ENCODE assay signal across 9 cellular contexts in genomic region chr19:11198175-11198534, GRCh38. TPM values are rescaled to one million over a fixed set of nuclear protein-coding genes. Genes with fewer than 3 reads are reported as not detected.
DNase-seq lines count a peak whose midpoint lies in the region; ATAC-seq, FAIRE-seq and TF ChIP-seq lines count a peak whose summit lies in the region.
"Had no signal": no experiment of that assay in that cellular context is flagged by ENCODE, and none has a peak within 500 bp of the region (broad histone marks: within the 10 kb centered on the region; RNA-seq: fewer than 3 reads in every experiment).

No MANE protein-coding gene starts in this region.

- TF ChIP-seq EP300 in transverse colon (IDR thresholded peaks at IDR 0.05; ENCODE audit: low read depth), result no peak

- H3K9me3 ChIP-seq in astrocyte (ENCODE audit: insufficient read depth, low read depth, low read length), result no peaks in the 10 kb centered on the region
- no peaks in the 10 kb centered on the region for H3K9me3 ChIP-seq in lower lobe of right lung
- no peaks in the 10 kb centered on the region for H3K9me3 ChIP-seq in transverse colon
- H3K9me3 ChIP-seq: neutrophil had no signal

- peak overlapping the region; percentile 100 for H3K4me2 ChIP-seq in astrocyte (ENCODE audit: low read length)

- peaks cover 52% of the 10 kb centered on the region for H3K27me3 Mint-ChIP-seq in activated naive CD4-positive, alpha-beta T cell treated with anti-CD3 and anti-CD28 coated beads, Interleukin-2, amount 10 ng/mL, durations not matched to agents 7 days and 5 days
- no peaks in the 10 kb centered on the region for H3K27me3 Mint-ChIP-seq in astrocyte (ENCODE audit: low read depth, unreplicated experiment)

- H3K9me3 Mint-ChIP-seq in activated naive CD4-positive, alpha-beta T cell treated with anti-CD3 and anti-CD28 coated beads, Interleukin-2, amount 10 ng/mL, durations not matched to agents 7 days and 5 days, result no peaks in the 10 kb centered on the region
- no peaks in the 10 kb centered on the region for H3K9me3 Mint-ChIP-seq in astrocyte (ENCODE audit: unreplicated experiment)

- no peak for ATAC-seq in lower lobe of right lung
- ATAC-seq in HG03135 (IDR thresholded peaks at IDR 0.05; ENCODE audit: unreplicated experiment), result no peak

- TF ChIP-seq POLR2A in transverse colon (IDR thresholded peaks at IDR 0.05), result no peak
- no peak for TF ChIP-seq POLR2A in erythroblast (IDR thresholded peaks at IDR 0.05; ENCODE audit: low read length)

- peaks cover 1% of the 10 kb centered on the region for H3K36me3 ChIP-seq in astrocyte (ENCODE audit: insufficient read depth, low read length)
- peaks cover 49% of the 10 kb centered on the region for H3K36me3 ChIP-seq in lower lobe of right lung
- H3K36me3 ChIP-seq in transverse colon, result peaks cover 0 to under 1% (median 0%) of the 10 kb centered on the region in 4 donors
- H3K36me3 ChIP-seq: neutrophil had no signal

- no peak overlapping the region for H3K27ac ChIP-seq in astrocyte (ENCODE audit: low read depth, low read length)
- peak overlapping the region; percentile 76 for H3K27ac ChIP-seq in lower lobe of right lung
- H3K27ac ChIP-seq in transverse colon, result peak overlapping the region; percentile 90 to 96 (median 94)
- H3K27ac ChIP-seq: neutrophil had no signal

- in situ Hi-C loops in transverse colon (cut with MboI; ENCODE audit: low pct_ligation_motif_present in 1 of 4, low pct_unique_long_range_greater_than_20kb in 1 of 4, low sequenced_read_pairs in 3 of 4), result no loop called here

- H3K36me3 Mint-ChIP-seq in activated naive CD4-positive, alpha-beta T cell treated with anti-CD3 and anti-CD28 coated beads, Interleukin-2, amount 10 ng/mL, durations not matched to agents 7 days and 5 days, result no peaks in the 10 kb centered on the region
- H3K36me3 Mint-ChIP-seq in astrocyte (ENCODE audit: low read depth, unreplicated experiment), result peaks cover 11% of the 10 kb centered on the region

- H3K79me2 ChIP-seq in astrocyte (ENCODE audit: insufficient read depth, low read length), result peaks cover 33% of the 10 kb centered on the region

- no peak overlapping the region for H2AFZ ChIP-seq in astrocyte (ENCODE audit: low read depth, low read length)

- peaks cover 21% of the 10 kb centered on the region for H3K4me1 Mint-ChIP-seq in activated naive CD4-positive, alpha-beta T cell treated with anti-CD3 and anti-CD28 coated beads, Interleukin-2, amount 10 ng/mL, durations not matched to agents 7 days and 5 days
- peaks cover 3% of the 10 kb centered on the region for H3K4me1 Mint-ChIP-seq in astrocyte (ENCODE audit: low read depth, unreplicated experiment)

- H3K27me3 ChIP-seq in astrocyte (ENCODE audit: insufficient read depth, low read length), result no peaks in the 10 kb centered on the region
- no peaks in the 10 kb centered on the region for H3K27me3 ChIP-seq in lower lobe of right lung (ENCODE audit: low read depth)
- no peaks in the 10 kb centered on the region for H3K27me3 ChIP-seq in transverse colon

- DNase-seq in activated naive CD4-positive, alpha-beta T cell treated with anti-CD3 and anti-CD28 coated beads, Interleukin-2, amount 10 ng/mL, durations not matched to agents 7 days and 5 days, result no peak
- no peak for DNase-seq in activated naive CD4-positive, alpha-beta T cell treated with anti-CD3 and anti-CD28 coated beads, Interleukin-2, amount 50 U/mL, for 16 hours
- DNase-seq in astrocyte (ENCODE audit: low read depth), result no peak
- no peak for DNase-seq in lower lobe of right lung
- no peak for DNase-seq in transverse colon
- DNase-seq in erythroblast (lab: John Stamatoyannopoulos, UW), result no peak
- no peak for DNase-seq in ecto neural progenitor cell (ENCODE audit: low spot score)

- peak overlapping the region; percentile 77 for H3K4me3 Mint-ChIP-seq in activated naive CD4-positive, alpha-beta T cell treated with anti-CD3 and anti-CD28 coated beads, Interleukin-2, amount 10 ng/mL, durations not matched to agents 7 days and 5 days
- H3K4me3 Mint-ChIP-seq in astrocyte (ENCODE audit: unreplicated experiment), result peak overlapping the region; percentile 85

- H3K9ac ChIP-seq in astrocyte (ENCODE audit: low read length), result no peak overlapping the region

- intact Hi-C loops in lower lobe of right lung (cut with DNase I) (no loop called here), transverse colon (cut with DNase I; ENCODE audit: low total_unique reads) (no loop called here)

- 0 to 74% methylated on average over 1 to 7 of the region's 7 CpGs for WGBS in transverse colon (ENCODE audit: low coverage in 1 of 2), 2 donors

- CTCF ChIA-PET in activated naive CD4-positive, alpha-beta T cell treated with anti-CD3 and anti-CD28 coated beads, Interleukin-2, amount 10 ng/mL, durations not matched to agents 7 days and 5 days (lab: Charles Lee), result interaction anchor here (0.8 kb wide), 1 partner anchor 162 kb away, joined by 4 read pairs; no protein-coding TSS in a partner anchor

- peaks cover 9% of the 10 kb centered on the region for H4K20me1 ChIP-seq in astrocyte (ENCODE audit: insufficient read depth, low read length)

- FAIRE-seq in astrocyte (lab: Jason Lieb, UNC), result no peak

- peaks cover 23% of the 10 kb centered on the region for H3K4me1 ChIP-seq in astrocyte (ENCODE audit: insufficient read depth, low read length)
- H3K4me1 ChIP-seq in lower lobe of right lung, result peaks cover 55% of the 10 kb centered on the region
- H3K4me1 ChIP-seq in transverse colon, result peaks cover 0 to 45% (median 25%) of the 10 kb centered on the region in 4 donors

- no peak for TF ChIP-seq CTCF in astrocyte (IDR thresholded peaks at IDR 0.05; ENCODE audit: insufficient read depth, low read depth, low read length)
- TF ChIP-seq CTCF in lower lobe of right lung (IDR thresholded peaks at IDR 0.05), result no peak
- TF ChIP-seq CTCF in transverse colon (IDR thresholded peaks at IDR 0.05), result no peak

- no peak overlapping the region for H3K27ac Mint-ChIP-seq in activated naive CD4-positive, alpha-beta T cell treated with anti-CD3 and anti-CD28 coated beads, Interleukin-2, amount 10 ng/mL, durations not matched to agents 7 days and 5 days
- peak overlapping the region; percentile 41 for H3K27ac Mint-ChIP-seq in astrocyte (ENCODE audit: unreplicated experiment)

- peak overlapping the region; percentile 81 for H3K4me3 ChIP-seq in astrocyte (ENCODE audit: insufficient read depth, low read depth, low read length)
- peak overlapping the region; percentile 68 for H3K4me3 ChIP-seq in lower lobe of right lung
- H3K4me3 ChIP-seq in transverse colon, result peak overlapping the region in 3 of 4 donors; percentile 53 to 82 (median 61)

RNA-seq across cellular contexts. Expression of gene KANK2, which starts 0.8 kb away (rescaled TPM):
- 50.3 and 55.2 TPM in 2 replicates for total RNA-seq in astrocyte
- total RNA-seq in lower lobe of right lung, result 191 TPM
- 100 to 1,000 TPM; 145 to 339 (median 243) TPM for total RNA-seq in transverse colon

RNA-seq across cellular contexts. Expression of gene ANGPTL8, which starts 41.3 kb away (rescaled TPM):
- total RNA-seq in astrocyte, result not detected in 2 replicates
- not detected for total RNA-seq in lower lobe of right lung
- total RNA-seq in transverse colon, result not detected

RNA-seq across cellular contexts. Expression of gene SPC24, which starts 42.6 kb away (rescaled TPM):
- 2.0 and 3.2 TPM in 2 replicates for total RNA-seq in astrocyte
- 1.8 TPM for total RNA-seq in lower lobe of right lung
- 10 to 100 TPM in 1 of 4 donors, 1 to 10 TPM in 1, not detected in 2; 2.6 to 47.4 TPM for total RNA-seq in transverse colon
